ENCODE assay signal across 8 cellular contexts in the genomic region with DNA sequence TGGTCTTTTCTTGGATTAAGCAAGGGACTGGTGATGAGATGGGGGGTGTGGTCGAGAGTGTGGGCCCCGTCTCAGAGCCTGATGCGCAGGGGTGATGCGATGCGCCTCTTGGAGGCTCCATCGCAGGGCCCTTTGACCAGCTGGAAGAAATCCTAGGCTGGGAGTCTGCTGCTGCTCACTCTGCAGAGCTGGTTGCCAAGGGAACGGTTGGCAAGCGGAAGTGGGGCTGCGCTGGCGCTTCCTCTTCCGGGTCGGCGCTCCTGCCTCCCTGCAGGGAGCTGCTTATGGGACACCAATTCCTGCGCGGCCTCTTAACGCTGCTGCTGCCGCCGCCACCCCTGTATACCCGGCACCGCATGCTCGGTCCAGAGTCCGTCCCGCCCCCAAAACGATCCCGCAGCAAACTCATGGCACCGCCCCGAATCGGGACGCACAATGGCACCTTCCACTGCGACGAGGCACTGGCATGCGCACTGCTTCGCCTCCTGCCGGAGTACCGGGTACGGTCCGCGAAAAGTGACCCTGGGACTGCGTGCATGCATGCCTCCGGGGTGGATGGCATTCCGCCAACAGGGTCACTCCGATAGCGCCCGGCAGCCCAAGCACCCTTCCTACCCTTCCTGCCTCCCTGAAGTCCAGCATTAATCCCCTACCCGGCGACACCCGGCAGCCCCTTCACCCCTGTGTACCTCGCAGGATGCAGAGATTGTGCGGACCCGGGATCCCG. TPM values are rescaled to one million over a fixed set of nuclear protein-coding genes. Genes with fewer than 3 reads are reported as not detected.
DNase-seq lines count a peak whose midpoint lies in the region; TF ChIP-seq lines count a peak whose summit lies in the region.

A gene with protein sequence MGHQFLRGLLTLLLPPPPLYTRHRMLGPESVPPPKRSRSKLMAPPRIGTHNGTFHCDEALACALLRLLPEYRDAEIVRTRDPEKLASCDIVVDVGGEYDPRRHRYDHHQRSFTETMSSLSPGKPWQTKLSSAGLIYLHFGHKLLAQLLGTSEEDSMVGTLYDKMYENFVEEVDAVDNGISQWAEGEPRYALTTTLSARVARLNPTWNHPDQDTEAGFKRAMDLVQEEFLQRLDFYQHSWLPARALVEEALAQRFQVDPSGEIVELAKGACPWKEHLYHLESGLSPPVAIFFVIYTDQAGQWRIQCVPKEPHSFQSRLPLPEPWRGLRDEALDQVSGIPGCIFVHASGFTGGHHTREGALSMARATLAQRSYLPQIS (plus strand): TSS at position 242 of the 727 bp plus-strand sequence. CDS start 43 bp downstream, at position 285.

- no peaks in the 10 kb centered on the region for H4K20me1 ChIP-seq in OCI-LY1 (ENCODE audit: insufficient read depth, low read length)

- H3K9me2 ChIP-seq in OCI-LY1 (ENCODE audit: low read depth, low read length), result no peaks in the 10 kb centered on the region

- H3K4me3 Mint-ChIP-seq in Caco-2 (ENCODE audit: unreplicated experiment), result peak within 1 kb of the TSS; percentile 81

- H2AFZ ChIP-seq in OCI-LY1 (ENCODE audit: low read length), result no peak within 1 kb of the TSS

- no peaks in the 10 kb centered on the region for H3K9me3 ChIP-seq in Caco-2
- H3K9me3 ChIP-seq in HUES6 (ENCODE audit: control insufficient read depth, insufficient read depth, low read depth, low read length), result no peaks in the 10 kb centered on the region
- H3K9me3 ChIP-seq in OCI-LY1 (ENCODE audit: low read length), result no peaks in the 10 kb centered on the region

- no peaks in the 10 kb centered on the region for H3K27me3 Mint-ChIP-seq in Caco-2 (ENCODE audit: insufficient read depth, unreplicated experiment)

- H3F3A ChIP-seq in OCI-LY1 (ENCODE audit: insufficient read depth, low read length), result no peaks in the 10 kb centered on the region

- peak within 1 kb of the TSS; percentile 98 for H3K4me2 ChIP-seq in OCI-LY1 (ENCODE audit: low read length)

- TF ChIP-seq CTCF in Caco-2 (IDR thresholded peaks at IDR 0.05; ENCODE audit: insufficient read depth in 1 of 2, low read depth in 1 of 2, low read length in 1 of 2, severe bottlenecking in 1 of 2, unreplicated experiment in 1 of 2) (peak in 1 of 2 experiments; percentile 34), GM20000 (IDR thresholded peaks at IDR 0.05; ENCODE audit: extremely low read depth, missing control alignments) (no peak), OCI-LY1 (IDR thresholded peaks at IDR 0.05; ENCODE audit: low read length) (no peak)

- DNase-seq in Caco-2 (peak; percentile 86 to 89), GM20000 (ENCODE audit: low spot score) (peak; percentile 82), epidermal melanocyte (ENCODE audit: insufficient read length, low spot score) (peak; percentile 87), middle frontal gyrus (ENCODE audit: extremely low spot score, low spot score) (peak; percentile 82)
- DNase-seq in activated CD8-positive, alpha-beta memory T cell treated with anti-CD3 and anti-CD28 coated beads, Interleukin-2, amount 50 U/mL, for 48 hours, result peak; percentile 90
- DNase-seq in stimulated activated CD8-positive, alpha-beta memory T cell treated with anti-CD3 and anti-CD28 coated beads, Interleukin-2, amount 100 ng/mL, for 1 hour (ENCODE audit: low read depth in 2 of 2), result peak; percentile 66 to 69

- no peaks in the 10 kb centered on the region for H3K27me3 ChIP-seq in Caco-2 (replicated peaks; ENCODE audit: control insufficient read depth, insufficient read depth, low read length)
- no peaks in the 10 kb centered on the region for H3K27me3 ChIP-seq in HUES6 (ENCODE audit: control insufficient read depth, insufficient read depth, low read length)
- H3K27me3 ChIP-seq in OCI-LY1 (ENCODE audit: insufficient read depth, low read length), result no peaks in the 10 kb centered on the region

- H3K4me3 ChIP-seq in Caco-2 (ENCODE audit: low read depth, low read length) (peak within 1 kb of the TSS; percentile 64), HUES6 (ENCODE audit: low read depth, low read length) (peak within 1 kb of the TSS; percentile 97), OCI-LY1 (ENCODE audit: low read depth, low read length, poor library complexity, severe bottlenecking) (peak within 1 kb of the TSS; percentile 94)

- peak within 1 kb of the TSS; percentile 84 for H3K9ac ChIP-seq in HUES6 (ENCODE audit: low read length)
- H3K9ac ChIP-seq in OCI-LY1 (ENCODE audit: low read length), result peak within 1 kb of the TSS; percentile 90

- BruUV-seq in Caco-2 (replicated peaks; lab: Mats Ljungman, UMichigan), result no TSS peak

- CTCF ChIA-PET in Caco-2 (lab: Charles Lee), result interaction anchor here (0.7 to 1.6 kb wide), 3 partner anchors 21 to 86 kb away, joined by 3 to 23 read pairs (median 6); a partner anchor contains a TSS

- H3K27ac ChIP-seq in HUES6 (ENCODE audit: low read depth, low read length) (peak within 1 kb of the TSS; percentile 18; the same call in 1 of the 2 replicates), OCI-LY1 (ENCODE audit: low read depth, low read length, poor library complexity, severe bottlenecking) (peak within 1 kb of the TSS; percentile 43)

- peaks cover 25% of the 10 kb centered on the region for H3K4me1 Mint-ChIP-seq in Caco-2 (ENCODE audit: low read depth, unreplicated experiment)

- peak within 1 kb of the TSS; percentile 69 for H3K27ac Mint-ChIP-seq in Caco-2 (ENCODE audit: unreplicated experiment)

- peaks cover 2% of the 10 kb centered on the region for H3K36me3 ChIP-seq in Caco-2 (ENCODE audit: control insufficient read depth, insufficient read depth, low read length)
- peaks cover 36% of the 10 kb centered on the region for H3K36me3 ChIP-seq in HUES6 (ENCODE audit: control insufficient read depth, insufficient read depth, low read length)
- peaks cover 44% of the 10 kb centered on the region for H3K36me3 ChIP-seq in OCI-LY1 (ENCODE audit: insufficient read depth, low read length)

- H3K4me1 ChIP-seq in Caco-2 (peaks cover 18% of the 10 kb centered on the region), HUES6 (ENCODE audit: control insufficient read depth, insufficient read depth, low read length) (peaks cover 13% of the 10 kb centered on the region), OCI-LY1 (ENCODE audit: insufficient read depth, low read length, severe bottlenecking) (peaks cover 42% of the 10 kb centered on the region)

- POLR2A ChIA-PET in Caco-2 (lab: Charles Lee), result interaction anchor here (1.0 to 1.4 kb wide), 3 partner anchors 22 to 202 kb away, joined by 4 to 10 read pairs (median 5); a partner anchor contains a TSS

- H3K79me2 ChIP-seq in OCI-LY1 (ENCODE audit: insufficient read depth, low read length), result peaks cover 16% of the 10 kb centered on the region

- H3K9me3 Mint-ChIP-seq in Caco-2 (ENCODE audit: unreplicated experiment), result no peaks in the 10 kb centered on the region

- intact Hi-C loops in Caco-2 (cut with micrococcal nuclease; ENCODE audit: unreplicated experiment), result loop anchor here (1.0 kb wide), 1 partner anchor 22 kb away; a partner anchor contains a TSS

- peaks cover 48% of the 10 kb centered on the region for H3K36me3 Mint-ChIP-seq in Caco-2 (ENCODE audit: insufficient read depth, unreplicated experiment)

RNA-seq across cellular contexts. Expression of the gene that starts here (rescaled TPM):
- 56.3 and 59.8 TPM in 2 replicates for total RNA-seq in Caco-2 (2022)

Comparison
In these comparisons a context has a peak if more than half of its experiments do, and no peak if none do; other contexts are left out.
1. Peak in every context shown above with its lines: DNase-seq, H3K4me3 ChIP-seq and H3K27ac ChIP-seq.